In the genomic region with DNA sequence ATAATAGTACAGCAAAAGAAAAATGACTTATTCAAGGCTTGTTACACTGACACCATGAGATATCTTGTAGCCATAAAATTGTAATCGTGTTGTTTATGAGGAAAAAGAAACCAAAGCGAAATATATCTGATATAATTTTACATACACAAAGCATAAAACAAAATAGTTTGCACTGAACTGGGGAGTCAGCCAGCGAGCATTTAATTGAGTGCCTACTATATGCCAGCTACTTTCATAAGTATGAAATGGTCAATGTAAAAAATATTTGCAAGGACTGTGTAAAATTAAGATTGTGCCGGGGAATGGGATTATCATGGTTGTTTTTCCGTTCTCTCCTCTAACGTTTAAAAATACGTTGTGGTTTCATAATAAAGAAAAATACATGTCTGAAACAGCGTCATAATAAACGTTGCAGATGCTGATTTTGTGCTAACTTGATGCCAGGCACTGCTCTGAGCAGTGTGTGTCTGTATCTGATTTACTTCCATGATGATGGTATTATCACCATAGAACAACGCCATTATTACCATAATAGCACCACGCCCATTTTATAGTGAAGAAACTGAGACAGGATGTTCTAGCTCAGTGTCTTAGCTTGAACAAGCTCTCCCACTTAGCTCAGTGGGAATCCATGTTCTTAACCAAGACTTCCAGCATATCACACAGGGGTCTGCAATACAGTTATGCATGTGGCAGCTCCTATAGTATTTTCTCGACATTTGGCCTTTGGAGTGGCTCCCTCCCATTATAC, we compare ENCODE assay signal across 11 cellular contexts.
DNase-seq lines count a peak whose midpoint lies in the region; ATAC-seq and TF ChIP-seq lines count a peak whose summit lies in the region.
"Had no signal": no experiment of that assay in that cellular context is flagged by ENCODE, and none has a peak within 500 bp of the region (broad histone marks: within the 10 kb centered on the region; RNA-seq: fewer than 3 reads in every experiment).

No MANE protein-coding gene starts in this region.

- WGBS in esophagus, 2 donors, result 88 to 92% methylated on average over 12 of the region's 12 CpGs

- H2AFZ ChIP-seq in PC-3 (ENCODE audit: low read length), result no peak overlapping the region; the same call in 1 of the 2 replicates

- no peaks in the 10 kb centered on the region for H3K27me3 Mint-ChIP-seq in activated CD4-positive, alpha-beta T cell treated with anti-CD3 and anti-CD28 coated beads for 36 hours
- no peaks in the 10 kb centered on the region for H3K27me3 Mint-ChIP-seq in stimulated activated memory B cell treated with anti-CD40 and anti-IgM and Interleukin-4, amounts not matched to agents 10 μg/mL and 1 μg/mL and 100 μg/mL, for 72 hours

- no peak overlapping the region for H3K4me3 Mint-ChIP-seq in activated CD4-positive, alpha-beta T cell treated with anti-CD3 and anti-CD28 coated beads for 36 hours
- H3K4me3 Mint-ChIP-seq in stimulated activated memory B cell treated with anti-CD40 and anti-IgM and Interleukin-4, amounts not matched to agents 10 μg/mL and 1 μg/mL and 100 μg/mL, for 72 hours, result peak overlapping the region; percentile 67

- no TSS peak for BruUV-seq in PC-3 (replicated peaks; lab: Mats Ljungman, UMichigan)

- peak overlapping the region; percentile 54 for H3K9ac ChIP-seq in PC-3 (ENCODE audit: low read length)

- no peaks in the 10 kb centered on the region for H3K36me3 ChIP-seq in PC-3 (ENCODE audit: low read depth, low read length)
- H3K36me3 ChIP-seq in esophagus (ENCODE audit: control insufficient read depth in 2 of 2, insufficient read depth in 2 of 2, low read length in 1 of 2), result no peaks in the 10 kb centered on the region
- no peaks in the 10 kb centered on the region for H3K36me3 ChIP-seq in WERI-Rb-1

- no peaks in the 10 kb centered on the region for H3K9me2 ChIP-seq in PC-3 (replicated peaks; ENCODE audit: low read length)

- no peaks in the 10 kb centered on the region for H4K20me1 ChIP-seq in PC-3 (ENCODE audit: low read length)

- H3K27ac ChIP-seq in PC-3 (ENCODE audit: low read length), result peak overlapping the region; percentile 88
- H3K27ac ChIP-seq in esophagus (ENCODE audit: low read depth in 2 of 2, low read length in 1 of 2), result peak overlapping the region; percentile 20 to 71
- H3K27ac ChIP-seq in WERI-Rb-1, result no peak overlapping the region

- H3K9me3 Mint-ChIP-seq in activated CD4-positive, alpha-beta T cell treated with anti-CD3 and anti-CD28 coated beads for 36 hours (ENCODE audit: low read depth), result no peaks in the 10 kb centered on the region
- H3K9me3 Mint-ChIP-seq in stimulated activated memory B cell treated with anti-CD40 and anti-IgM and Interleukin-4, amounts not matched to agents 10 μg/mL and 1 μg/mL and 100 μg/mL, for 72 hours, result peaks cover 3% of the 10 kb centered on the region

- H3K79me2 ChIP-seq in PC-3 (ENCODE audit: low read length), result no peaks in the 10 kb centered on the region

- H3K4me1 Mint-ChIP-seq in activated CD4-positive, alpha-beta T cell treated with anti-CD3 and anti-CD28 coated beads for 36 hours, result peaks cover 29% of the 10 kb centered on the region
- peaks cover 85% of the 10 kb centered on the region for H3K4me1 Mint-ChIP-seq in stimulated activated memory B cell treated with anti-CD40 and anti-IgM and Interleukin-4, amounts not matched to agents 10 μg/mL and 1 μg/mL and 100 μg/mL, for 72 hours

- H3K27me3 ChIP-seq in PC-3 (ENCODE audit: low read length) (no peaks in the 10 kb centered on the region), esophagus (ENCODE audit: control insufficient read depth in 1 of 2, insufficient read depth in 2 of 2, low read length in 2 of 2) (no peaks in the 10 kb centered on the region), WERI-Rb-1 (ENCODE audit: insufficient read depth, low read depth, severe bottlenecking) (no peaks in the 10 kb centered on the region)

- H3K4me1 ChIP-seq in PC-3 (ENCODE audit: insufficient read depth, low read length), result peaks cover 39% of the 10 kb centered on the region
- H3K4me1 ChIP-seq in esophagus (ENCODE audit: control insufficient read depth in 2 of 2, insufficient read depth in 2 of 2, low read length in 1 of 2), result peaks cover 0 to 3% of the 10 kb centered on the region in 2 donors

- DNase-seq in activated CD4-positive, alpha-beta T cell treated with anti-CD3 and anti-CD28 coated beads for 36 hours, result no peak
- DNase-seq in activated CD4-positive, alpha-beta T cell treated with anti-CD3 and anti-CD28 coated beads, Interleukin-2, amount 50 U/mL, for 4 hours, result no peak
- DNase-seq in PC-3 (no peak), WERI-Rb-1 (no peak), NCI-H2107 (lab: John Stamatoyannopoulos, UW) (no peak)
- DNase-seq: activated CD4-positive, CD25-positive, alpha-beta regulatory T cell treated with anti-CD3 and anti-CD28 coated beads, Interleukin-2, amount 50 U/mL, for 72 hours; activated naive CD4-positive, alpha-beta T cell; NCI-H524 had no signal

- intact Hi-C loops in activated CD4-positive, alpha-beta T cell treated with anti-CD3 and anti-CD28 coated beads for 36 hours (cut with DNase I, micrococcal nuclease), result no loop called here
- intact Hi-C loops in PC-3 (cut with micrococcal nuclease), result loop anchor here (1.0 kb wide), 2 partner anchors 9 to 14 kb away; no protein-coding TSS in a partner anchor

- H3K4me3 ChIP-seq in PC-3 (ENCODE audit: low read length) (peak overlapping the region; percentile 3; the same call in 1 of the 2 replicates), esophagus (ENCODE audit: low read depth in 1 of 2, low read length in 2 of 2) (no peak overlapping the region), WERI-Rb-1 (ENCODE audit: low read depth, low read length) (no peak overlapping the region)

- POLR2A ChIA-PET in activated CD4-positive, alpha-beta T cell treated with anti-CD3 and anti-CD28 coated beads for 36 hours (lab: Charles Lee), result no interaction called here
- POLR2A ChIA-PET in PC-3 (lab: Charles Lee; ENCODE audit: unreplicated experiment), result interaction anchor here (0.6 kb wide), 1 partner anchor 139 kb away, joined by 13 read pairs; no protein-coding TSS in a partner anchor

- H3K36me3 Mint-ChIP-seq in activated CD4-positive, alpha-beta T cell treated with anti-CD3 and anti-CD28 coated beads for 36 hours (ENCODE audit: low read depth), result no peaks in the 10 kb centered on the region
- no peaks in the 10 kb centered on the region for H3K36me3 Mint-ChIP-seq in stimulated activated memory B cell treated with anti-CD40 and anti-IgM and Interleukin-4, amounts not matched to agents 10 μg/mL and 1 μg/mL and 100 μg/mL, for 72 hours

- H3F3A ChIP-seq in PC-3 (ENCODE audit: low read length, unreplicated experiment), result no peaks in the 10 kb centered on the region

- TF ChIP-seq CTCF in PC-3 (conservative IDR thresholded peaks at IDR 0.05; ENCODE audit: low read depth, low read length) (no peak), WERI-Rb-1 (IDR thresholded peaks at IDR 0.05; ENCODE audit: low read depth, low read length) (no peak)

- peak overlapping the region; percentile 50 for H3K4me2 ChIP-seq in PC-3 (ENCODE audit: low read length)

- H3K9me3 ChIP-seq in PC-3 (ENCODE audit: low read length), result no peaks in the 10 kb centered on the region
- H3K9me3 ChIP-seq in esophagus (ENCODE audit: control insufficient read depth in 2 of 2, insufficient read depth in 1 of 2, low read depth in 1 of 2, low read length in 1 of 2), result no peaks in the 10 kb centered on the region
- no peaks in the 10 kb centered on the region for H3K9me3 ChIP-seq in WERI-Rb-1 (ENCODE audit: severe bottlenecking)

- ATAC-seq in activated CD4-positive, alpha-beta T cell treated with anti-CD3 and anti-CD28 coated beads for 36 hours, result no peak
- ATAC-seq in PC-3 (no peak), HG02759 (IDR thresholded peaks at IDR 0.05; ENCODE audit: unreplicated experiment) (no peak)
- ATAC-seq in stimulated activated memory B cell treated with anti-CD40 and anti-IgM and Interleukin-4, amounts not matched to agents 10 μg/mL and 1 μg/mL and 100 μg/mL, for 72 hours, result peak; percentile 3

- CTCF ChIA-PET in activated CD4-positive, alpha-beta T cell treated with anti-CD3 and anti-CD28 coated beads for 36 hours (lab: Charles Lee), result interaction anchor here (0.6 to 3.1 kb wide), 5 partner anchors 8 to 348 kb away, joined by 3 to 12 read pairs (median 5); no protein-coding TSS in a partner anchor
- CTCF ChIA-PET in PC-3 (lab: Charles Lee), result no interaction called here

- H3K27ac Mint-ChIP-seq in activated CD4-positive, alpha-beta T cell treated with anti-CD3 and anti-CD28 coated beads for 36 hours, result peak overlapping the region; percentile 61
- H3K27ac Mint-ChIP-seq in stimulated activated memory B cell treated with anti-CD40 and anti-IgM and Interleukin-4, amounts not matched to agents 10 μg/mL and 1 μg/mL and 100 μg/mL, for 72 hours, result peak overlapping the region; percentile 96
